Comparison of ENCODE assay signal across 27 cellular contexts in the genomic region with DNA sequence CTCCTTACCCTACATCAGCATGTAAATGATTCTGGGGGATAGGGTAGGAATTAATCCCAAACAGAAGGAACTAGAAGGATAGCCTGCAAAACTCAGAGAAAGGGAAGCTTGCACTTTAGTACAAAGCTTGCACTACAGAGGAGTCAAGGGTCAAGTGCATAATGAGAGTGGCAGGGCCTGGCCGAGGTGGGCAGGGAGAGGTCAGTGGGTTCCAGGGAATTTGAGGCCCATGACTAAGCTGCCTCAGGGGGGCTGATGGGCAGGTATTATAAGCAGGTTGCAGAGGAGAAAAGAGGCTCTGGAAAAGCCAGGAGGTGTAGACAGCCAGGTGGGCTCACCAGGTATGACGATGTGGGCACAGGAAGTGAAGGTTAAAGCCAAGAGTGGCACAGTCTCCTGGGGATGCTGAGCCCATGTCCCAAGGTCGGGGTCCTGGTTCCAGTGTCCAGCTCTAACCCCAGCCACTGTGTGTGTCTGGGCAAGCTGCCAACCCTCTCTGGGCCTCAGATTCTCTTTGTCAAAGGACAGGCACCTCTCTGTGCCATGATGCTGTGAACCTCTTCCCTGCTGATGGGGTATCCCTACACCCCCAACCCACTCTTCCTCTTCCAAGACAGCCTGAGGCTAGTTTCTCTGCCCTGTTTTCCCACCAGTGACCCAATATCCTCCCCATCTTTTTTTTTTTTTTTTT. TPM values are rescaled to one million over a fixed set of nuclear protein-coding genes. Genes with fewer than 3 reads are reported as not detected.
"Had no signal": no experiment of that assay in that cellular context is flagged by ENCODE, and none has a peak within 500 bp of the region (broad histone marks: within the 10 kb centered on the region; RNA-seq: fewer than 3 reads in every experiment).

No MANE protein-coding gene starts in this region.

- H3K4me3 ChIP-seq: body of pancreas, dorsolateral prefrontal cortex, esophagus squamous epithelium, gastrocnemius medialis, thyroid gland had no signal

- FAIRE-seq: colon, endothelial cell of umbilical vein had no signal

- ATAC-seq: activated CD4-positive, alpha-beta T cell treated with anti-CD3 and anti-CD28 coated beads for 36 hours; body of pancreas; effector memory CD8-positive, alpha-beta T cell; gastrocnemius medialis; left ventricle myocardium superior; natural killer cell had no signal

- H3K27me3 ChIP-seq: body of pancreas, dorsolateral prefrontal cortex, gastrocnemius medialis, neutrophil, thyroid gland had no signal

- H3K4me1 Mint-ChIP-seq: activated B cell treated with CpG ODN at 0.5 μM for 24 hours; activated CD4-positive, alpha-beta T cell treated with anti-CD3 and anti-CD28 coated beads for 36 hours had no signal

- H3K9me3 Mint-ChIP-seq: effector memory CD8-positive, alpha-beta T cell; natural killer cell had no signal

- H3K4me3 Mint-ChIP-seq: activated B cell treated with CpG ODN at 0.5 μM for 24 hours; activated CD4-positive, alpha-beta T cell treated with anti-CD3 and anti-CD28 coated beads for 36 hours; activated naive CD8-positive, alpha-beta T cell; activated T-cell treated with anti-CD3 and anti-CD28 coated beads, Interleukin-2, amount 50 U/mL, for 24 hours; effector memory CD8-positive, alpha-beta T cell; mesothelial cell of epicardium; natural killer cell; T-helper 1 cell treated with Interleukin-12 subunit alpha and Interleukin-12 subunit beta and Interleukin-4 antibody, amounts not matched to agents 30 μg/mL and 1 μg/mL, for 36 hours had no signal

- H3K27ac Mint-ChIP-seq: activated B cell treated with CpG ODN at 0.5 μM for 24 hours; activated CD4-positive, alpha-beta T cell treated with anti-CD3 and anti-CD28 coated beads for 36 hours; activated naive CD8-positive, alpha-beta T cell; activated T-cell treated with anti-CD3 and anti-CD28 coated beads, Interleukin-2, amount 50 U/mL, for 24 hours; activated T-helper 2 cell treated with anti-CD3 and anti-CD28 coated beads, Interferon-gamma antibody, Interleukin-2, Interleukin-4, amounts not matched to agents 10 μg/mL and 5 μg/mL and 100 μg/mL, durations not matched to agents 14 hours and 24 hours and 36 hours; effector memory CD8-positive, alpha-beta T cell; natural killer cell; T-helper 1 cell treated with Interleukin-12 subunit alpha and Interleukin-12 subunit beta and Interleukin-4 antibody, amounts not matched to agents 30 μg/mL and 1 μg/mL, for 36 hours had no signal

- H3K36me3 Mint-ChIP-seq: activated naive CD8-positive, alpha-beta T cell; natural killer cell had no signal

- H3K9me3 ChIP-seq: neutrophil, thyroid gland had no signal

- H3K27ac ChIP-seq: body of pancreas, dorsolateral prefrontal cortex, gastrocnemius medialis, neutrophil, thyroid gland had no signal

- DNase-seq: activated B cell treated with CpG ODN at 0.5 μM for 24 hours; activated CD4-positive, alpha-beta T cell treated with anti-CD3 and anti-CD28 coated beads for 36 hours; activated CD4-positive, alpha-beta T cell treated with anti-CD3 and anti-CD28 coated beads, Interleukin-2, amount 50 U/mL, for 4 hours; activated CD8-positive, alpha-beta memory T cell treated with anti-CD3 and anti-CD28 coated beads for 24 hours; activated CD8-positive, alpha-beta memory T cell treated with anti-CD3 and anti-CD28 coated beads, Interleukin-2, amount 50 U/mL, for 4 hours; activated naive CD4-positive, alpha-beta T cell; activated T-cell treated with anti-CD3 and anti-CD28 coated beads, Interleukin-2, amount 50 U/mL, for 24 hours; body of pancreas; dorsolateral prefrontal cortex; effector memory CD8-positive, alpha-beta T cell; esophagus squamous epithelium; gastrocnemius medialis; head of caudate nucleus; hypothalamus; left ventricle myocardium superior; mammary epithelial cell; natural killer cell; stimulated activated CD4-positive, alpha-beta T cell treated with anti-CD3 and anti-CD28 coated beads, Interleukin-4, amount 100 ng/mL, for 24 hours; stimulated activated naive CD4-positive, alpha-beta T cell treated with Interleukin-2 at 50 U/mL for 16 hours; thyroid gland had no signal

- H3K27me3 Mint-ChIP-seq: activated CD4-positive, alpha-beta T cell treated with anti-CD3 and anti-CD28 coated beads for 36 hours had no signal

- H3K36me3 ChIP-seq: esophagus squamous epithelium, gastrocnemius medialis, neutrophil, thyroid gland had no signal

RNA-seq across cellular contexts. Expression of gene ELN, which starts 32.0 kb away (rescaled TPM):
- total RNA-seq: activated B cell treated with CpG ODN at 0.5 μM for 24 hours; activated CD4-positive, alpha-beta T cell treated with anti-CD3 and anti-CD28 coated beads for 36 hours; activated T-helper 2 cell treated with anti-CD3 and anti-CD28 coated beads, Interferon-gamma antibody, Interleukin-2, Interleukin-4, amounts not matched to agents 10 μg/mL and 5 μg/mL and 100 μg/mL, durations not matched to agents 14 hours and 24 hours and 36 hours had no signal
- polyA plus RNA-seq: mammary epithelial cell had no signal
